In genomic region chr18:45910405-45911023, GRCh38 we compare ENCODE assay signal across 8 cellular contexts. TPM values are rescaled to one million over a fixed set of nuclear protein-coding genes. Genes with fewer than 3 reads are reported as not detected.
DNase-seq lines count a peak whose midpoint lies in the region; ATAC-seq and TF ChIP-seq lines count a peak whose summit lies in the region.

No MANE protein-coding gene starts in this region.

- H3K4me1 ChIP-seq in RWPE2 (ENCODE audit: insufficient read depth, poor library complexity, severe bottlenecking): no peaks in the 10 kb centered on the region
- peaks cover 0 to 5% (median 0%) of the 10 kb centered on the region in 12 donors for H3K4me1 ChIP-seq in heart left ventricle

- peaks cover 80% of the 10 kb centered on the region for H3K36me3 ChIP-seq in RWPE2 (ENCODE audit: low read depth)
- peaks cover 0 to 100% (median 94%) of the 10 kb centered on the region in 9 donors for H3K36me3 ChIP-seq in heart left ventricle

- intact Hi-C loops in Right ventricle myocardium superior (cut with DNase I) (no loop called here), cardiac septum (cut with DNase I) (no loop called here), heart left ventricle (cut with DNase I) (no loop called here)

- H3K9me3 ChIP-seq in RWPE2 (ENCODE audit: severe bottlenecking) (no peaks in the 10 kb centered on the region), heart left ventricle (no peaks in the 10 kb centered on the region)

- H3K27me3 ChIP-seq in RWPE2 (ENCODE audit: insufficient read depth, poor library complexity, severe bottlenecking) (no peaks in the 10 kb centered on the region), heart left ventricle (no peaks in the 10 kb centered on the region)

- no peak overlapping the region for H3K27ac ChIP-seq in RWPE2 (ENCODE audit: poor library complexity, severe bottlenecking)
- H3K27ac ChIP-seq in heart left ventricle: no peak overlapping the region

- DNase-seq in Right ventricle myocardium superior (no peak), cardiac septum (ENCODE audit: low spot score) (no peak), RWPE2 (ENCODE audit: low spot score) (no peak), heart left ventricle (peak in 4 of 5 donors; percentile 27 to 37 (median 34)), skeletal muscle cell (ENCODE audit: low read depth) (peak; percentile 10)
- DNase-seq in activated T-helper 9 cell treated with anti-CD3 and anti-CD28 coated beads, Interleukin-2, amount 50 U/mL, for 16 hours (ENCODE audit: low read depth): peak; percentile 39

- no peak overlapping the region for H3K4me3 ChIP-seq in RWPE2 (ENCODE audit: severe bottlenecking)
- no peak overlapping the region for H3K4me3 ChIP-seq in heart left ventricle
- no peak overlapping the region for H3K4me3 ChIP-seq in skeletal muscle cell (ENCODE audit: low read depth, low read length)

- 39 to 53% (median 49%) methylated on average over 4 of the region's 4 CpGs for WGBS in heart left ventricle, 4 donors

- ATAC-seq in Right ventricle myocardium superior (ENCODE audit: poor library complexity) (peak; percentile 68), HG03565 (IDR thresholded peaks at IDR 0.05; ENCODE audit: unreplicated experiment) (peak; percentile 86), RWPE2 (ENCODE audit: low read depth) (peak; percentile 58; the same call in 1 of the 3 replicates), heart left ventricle (peak in 3 of 4 donors; percentile 46 to 70 (median 52)), GM19452 (IDR thresholded peaks at IDR 0.05; ENCODE audit: unreplicated experiment) (no peak)

- no peak for TF ChIP-seq POLR2A in heart left ventricle (IDR thresholded peaks at IDR 0.05)

- TF ChIP-seq CTCF in RWPE2 (IDR thresholded peaks at IDR 0.05; ENCODE audit: poor library complexity, severe bottlenecking) (peak; percentile 83), heart left ventricle (IDR thresholded peaks at IDR 0.05) (peak; percentile 45 to 75 (median 60))

RNA-seq across cellular contexts. Expression of gene EPG5, which starts 56.6 kb away (rescaled TPM):
- total RNA-seq in Right ventricle myocardium superior (18.9 TPM), cardiac septum (16.7 TPM), heart left ventricle (10 to 100 TPM; 14.4 to 37.8 (median 23.8) TPM)
- polyA plus RNA-seq in heart left ventricle: 10 to 100 TPM in 1 of 2 donors, 1 to 10 TPM in 1; 7.9 to 10.3 TPM

Comparison
In these comparisons a context has a peak if more than half of its experiments do, and no peak if none do; other contexts are left out.
1. DNase-seq: peak in activated T-helper 9 cell treated with anti-CD3 and anti-CD28 coated beads, Interleukin-2, amount 50 U/mL, for 16 hours (single experiment), heart left ventricle (4 of 5) and skeletal muscle cell (single experiment); none in Right ventricle myocardium superior (single experiment), cardiac septum (single experiment) and RWPE2 (single experiment).